In genomic region chr5:148791334-148791667, GRCh38 we compare ENCODE assay signal across 9 cellular contexts. TPM values are rescaled to one million over a fixed set of nuclear protein-coding genes. Genes with fewer than 3 reads are reported as not detected.
DNase-seq lines count a peak whose midpoint lies in the region; ATAC-seq and TF ChIP-seq lines count a peak whose summit lies in the region.
"Had no signal": no experiment of that assay in that cellular context is flagged by ENCODE, and none has a peak within 500 bp of the region (broad histone marks: within the 10 kb centered on the region; RNA-seq: fewer than 3 reads in every experiment).

No MANE protein-coding gene starts in this region.

- peak overlapping the region; percentile 91 for H3K27ac Mint-ChIP-seq in activated T-helper 17 cell treated with anti-CD3 and anti-CD28 coated beads, Interleukin-2, amount 50 U/mL, for 72 hours
- H3K27ac Mint-ChIP-seq in WTC11: no peak overlapping the region
- H3K27ac Mint-ChIP-seq: T-helper 1 cell treated with Interleukin-12 subunit alpha and Interleukin-12 subunit beta and Interleukin-4 antibody, amounts not matched to agents 30 μg/mL and 1 μg/mL, for 36 hours had no signal

- POLR2A ChIA-PET in WTC11 (lab: Charles Lee): no interaction called here

- H3K9me3 Mint-ChIP-seq in activated T-helper 17 cell treated with anti-CD3 and anti-CD28 coated beads, Interleukin-2, amount 50 U/mL, for 72 hours: no peaks in the 10 kb centered on the region
- no peaks in the 10 kb centered on the region for H3K9me3 Mint-ChIP-seq in WTC11
- H3K9me3 Mint-ChIP-seq: T-helper 1 cell treated with Interleukin-12 subunit alpha and Interleukin-12 subunit beta and Interleukin-4 antibody, amounts not matched to agents 30 μg/mL and 1 μg/mL, for 36 hours had no signal

- peak overlapping the region in 6 of 11 experiments; percentile 31 to 85 (median 79); a peak in 11 of 22 replicates for H3K4me2 ChIP-seq in BLaER1 treated with 17β-estradiol and CSF1 and Interleukin-3, amounts not matched to agents 10 nM and 100 nM

- H3K9me3 ChIP-seq in BLaER1 treated with 17β-estradiol and CSF1 and Interleukin-3, amounts not matched to agents 10 nM and 100 nM (replicated peaks in 1 of 11): no peaks in the 10 kb centered on the region

- H3K36me3 Mint-ChIP-seq in activated T-helper 17 cell treated with anti-CD3 and anti-CD28 coated beads, Interleukin-2, amount 50 U/mL, for 72 hours (ENCODE audit: low read depth): no peaks in the 10 kb centered on the region
- H3K36me3 Mint-ChIP-seq in WTC11: no peaks in the 10 kb centered on the region

- H3K4me1 ChIP-seq in BLaER1 treated with 17β-estradiol and CSF1 and Interleukin-3, amounts not matched to agents 10 nM and 100 nM: peaks cover 38 to 62% (median 55%) of the 10 kb centered on the region in 10 experiments

- H3K4me3 Mint-ChIP-seq in activated T-helper 17 cell treated with anti-CD3 and anti-CD28 coated beads, Interleukin-2, amount 50 U/mL, for 72 hours: peak overlapping the region; percentile 27
- no peak overlapping the region for H3K4me3 Mint-ChIP-seq in WTC11
- H3K4me3 Mint-ChIP-seq: T-helper 1 cell treated with Interleukin-12 subunit alpha and Interleukin-12 subunit beta and Interleukin-4 antibody, amounts not matched to agents 30 μg/mL and 1 μg/mL, for 36 hours had no signal

- no peak overlapping the region for H3K4me3 ChIP-seq in BLaER1 treated with 17β-estradiol and CSF1 and Interleukin-3, amounts not matched to agents 10 nM and 100 nM

- intact Hi-C loops in left ventricle myocardium superior (cut with micrococcal nuclease): no loop called here

- DNase-seq in NCI-H510A (lab: John Stamatoyannopoulos, UW): no peak
- DNase-seq in NCI-H146 (lab: John Stamatoyannopoulos, UW): no peak
- DNase-seq in WTC11 (ENCODE audit: low spot score): no peak
- DNase-seq in left ventricle myocardium superior: no peak

- H3K9ac ChIP-seq in BLaER1 treated with 17β-estradiol and CSF1 and Interleukin-3, amounts not matched to agents 10 nM and 100 nM: no peak overlapping the region

- H3K27me3 Mint-ChIP-seq in activated T-helper 17 cell treated with anti-CD3 and anti-CD28 coated beads, Interleukin-2, amount 50 U/mL, for 72 hours: peaks cover 32% of the 10 kb centered on the region
- no peaks in the 10 kb centered on the region; the same call in 1 of the 2 replicates for H3K27me3 Mint-ChIP-seq in WTC11 (ENCODE audit: low read depth)

- no peaks in the 10 kb centered on the region for H3K27me3 ChIP-seq in BLaER1 treated with 17β-estradiol and CSF1 and Interleukin-3, amounts not matched to agents 10 nM and 100 nM

- CTCF ChIA-PET in WTC11 (lab: Charles Lee): interaction anchor here (0.7 kb wide), 1 partner anchor 60 kb away, joined by 3 read pairs; no protein-coding TSS in a partner anchor

- no peak for TF ChIP-seq CTCF in WTC11 (IDR thresholded peaks at IDR 0.05)

- ATAC-seq in GM19328 (IDR thresholded peaks at IDR 0.05; ENCODE audit: unreplicated experiment) (peak; percentile 86), HG03097 (IDR thresholded peaks at IDR 0.05; ENCODE audit: low FRiP score, unreplicated experiment) (peak; percentile 86), WTC11 (no peak), left ventricle myocardium superior (no peak)
- ATAC-seq in activated T-helper 17 cell treated with anti-CD3 and anti-CD28 coated beads, Interleukin-2, amount 50 U/mL, for 72 hours (replicated peaks): peak; percentile 93

- no peaks in the 10 kb centered on the region for H3K36me3 ChIP-seq in BLaER1 treated with 17β-estradiol and CSF1 and Interleukin-3, amounts not matched to agents 10 nM and 100 nM

- no peaks in the 10 kb centered on the region for H4K20me1 ChIP-seq in BLaER1 treated with 17β-estradiol and CSF1 and Interleukin-3, amounts not matched to agents 10 nM and 100 nM

- peaks cover 27% of the 10 kb centered on the region for H3K4me1 Mint-ChIP-seq in activated T-helper 17 cell treated with anti-CD3 and anti-CD28 coated beads, Interleukin-2, amount 50 U/mL, for 72 hours
- H3K4me1 Mint-ChIP-seq in WTC11: no peaks in the 10 kb centered on the region

- peak overlapping the region in 5 of 11 experiments; percentile 11 to 82 (median 63); a peak in 10 of 22 replicates for H3K27ac ChIP-seq in BLaER1 treated with 17β-estradiol and CSF1 and Interleukin-3, amounts not matched to agents 10 nM and 100 nM

TF ChIP-seq in WTC11, 78 proteins besides CTCF, POLR2A, EP300 and RAD21:
- TF ChIP-seq MXD4 (CRISPR knock-in tag; IDR thresholded peaks at IDR 0.05; ENCODE audit: borderline replicate concordance): no peak
- TF ChIP-seq NR2C2 (CRISPR knock-in tag; IDR thresholded peaks at IDR 0.05): no peak
- TF ChIP-seq ZNF396 (CRISPR knock-in tag; IDR thresholded peaks at IDR 0.05; ENCODE audit: borderline replicate concordance): no peak
- TF ChIP-seq GTF2I (CRISPR knock-in tag; conservative IDR thresholded peaks at IDR 0.05): no peak
- no peak for TF ChIP-seq ZNF219 (CRISPR knock-in tag; IDR thresholded peaks at IDR 0.05; ENCODE audit: borderline replicate concordance)
- TF ChIP-seq, protein P1, sequence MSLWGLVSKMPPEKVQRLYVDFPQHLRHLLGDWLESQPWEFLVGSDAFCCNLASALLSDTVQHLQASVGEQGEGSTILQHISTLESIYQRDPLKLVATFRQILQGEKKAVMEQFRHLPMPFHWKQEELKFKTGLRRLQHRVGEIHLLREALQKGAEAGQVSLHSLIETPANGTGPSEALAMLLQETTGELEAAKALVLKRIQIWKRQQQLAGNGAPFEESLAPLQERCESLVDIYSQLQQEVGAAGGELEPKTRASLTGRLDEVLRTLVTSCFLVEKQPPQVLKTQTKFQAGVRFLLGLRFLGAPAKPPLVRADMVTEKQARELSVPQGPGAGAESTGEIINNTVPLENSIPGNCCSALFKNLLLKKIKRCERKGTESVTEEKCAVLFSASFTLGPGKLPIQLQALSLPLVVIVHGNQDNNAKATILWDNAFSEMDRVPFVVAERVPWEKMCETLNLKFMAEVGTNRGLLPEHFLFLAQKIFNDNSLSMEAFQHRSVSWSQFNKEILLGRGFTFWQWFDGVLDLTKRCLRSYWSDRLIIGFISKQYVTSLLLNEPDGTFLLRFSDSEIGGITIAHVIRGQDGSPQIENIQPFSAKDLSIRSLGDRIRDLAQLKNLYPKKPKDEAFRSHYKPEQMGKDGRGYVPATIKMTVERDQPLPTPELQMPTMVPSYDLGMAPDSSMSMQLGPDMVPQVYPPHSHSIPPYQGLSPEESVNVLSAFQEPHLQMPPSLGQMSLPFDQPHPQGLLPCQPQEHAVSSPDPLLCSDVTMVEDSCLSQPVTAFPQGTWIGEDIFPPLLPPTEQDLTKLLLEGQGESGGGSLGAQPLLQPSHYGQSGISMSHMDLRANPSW (CRISPR knock-in tag; conservative IDR thresholded peaks at IDR 0.05; ENCODE audit: low read depth): no peak
- no peak for TF ChIP-seq SP1 (CRISPR knock-in tag; conservative IDR thresholded peaks at IDR 0.05)
- no peak for TF ChIP-seq CBFB (CRISPR knock-in tag; IDR thresholded peaks at IDR 0.05; ENCODE audit: low read depth)
- no peak for TF ChIP-seq ESRRA (CRISPR knock-in tag; IDR thresholded peaks at IDR 0.05; ENCODE audit: borderline replicate concordance)
- TF ChIP-seq IRF2 (CRISPR knock-in tag; IDR thresholded peaks at IDR 0.05; ENCODE audit: borderline replicate concordance, low read depth): no peak
- TF ChIP-seq ATF3 (CRISPR knock-in tag; conservative IDR thresholded peaks at IDR 0.05): no peak
- no peak for TF ChIP-seq OVOL2 (CRISPR knock-in tag; IDR thresholded peaks at IDR 0.05; ENCODE audit: borderline replicate concordance)
- TF ChIP-seq MYBL2 (CRISPR knock-in tag; IDR thresholded peaks at IDR 0.05): no peak
- no peak for TF ChIP-seq HMGXB4 (CRISPR knock-in tag; IDR thresholded peaks at IDR 0.05)
- TF ChIP-seq HMGA2 (CRISPR knock-in tag; IDR thresholded peaks at IDR 0.05): no peak
- TF ChIP-seq ZNF671 (CRISPR knock-in tag; IDR thresholded peaks at IDR 0.05): no peak

RNA-seq across cellular contexts. Expression of gene ADRB2, which starts 35.1 kb away (rescaled TPM):
- 1 to 10 TPM in 1 of 2 donors, under 1 TPM in 1; 0.74 to 1.1 TPM for total RNA-seq in activated T-helper 17 cell treated with anti-CD3 and anti-CD28 coated beads, Interleukin-2, amount 50 U/mL, for 72 hours
- total RNA-seq in WTC11 (2021) (1.1 to 1.3 TPM (median 1.2 TPM) in 3 replicates), left ventricle myocardium superior (5.4 TPM)

Comparison
In these comparisons a context has a peak if more than half of its experiments do, and no peak if none do; other contexts are left out.
1. ATAC-seq: peak in GM19328 (single experiment), HG03097 (single experiment) and activated T-helper 17 cell treated with anti-CD3 and anti-CD28 coated beads, Interleukin-2, amount 50 U/mL, for 72 hours (single experiment); none in WTC11 (single experiment) and left ventricle myocardium superior (single experiment).